Comparison of ENCODE assay signal across 14 cellular contexts in genomic region chr16:88815227-88815626, GRCh38. TPM values are rescaled to one million over a fixed set of nuclear protein-coding genes. Genes with fewer than 3 reads are reported as not detected.
DNase-seq lines count a peak whose midpoint lies in the region; ATAC-seq, FAIRE-seq and TF ChIP-seq lines count a peak whose summit lies in the region.
"Had no signal": no experiment of that assay in that cellular context is flagged by ENCODE, and none has a peak within 500 bp of the region (broad histone marks: within the 10 kb centered on the region; RNA-seq: fewer than 3 reads in every experiment).

No MANE protein-coding gene starts in this region.

- H3K4me3 ChIP-seq in Karpas-422 (ENCODE audit: low read length) (no peak overlapping the region), K562 (no peak overlapping the region), neuronal stem cell (ENCODE audit: low read length in 2 of 2) (no peak overlapping the region)
- H3K4me3 ChIP-seq: BLaER1, GM12878, HAP-1 had no signal

- H2AK5ac ChIP-seq in neuronal stem cell (ENCODE audit: low read depth, low read length): peak overlapping the region; percentile 5

- H2BK12ac ChIP-seq in neuronal stem cell (ENCODE audit: low read length): no peak overlapping the region

- intact Hi-C loops in K562 (cut with micrococcal nuclease): loop anchor here (10.0 kb wide), 1 partner anchor 190 kb away; no protein-coding TSS in a partner anchor

- TF ChIP-seq CTCF in K562 (IDR thresholded peaks at IDR 0.05 in 2 of 3, conservative IDR thresholded peaks at IDR 0.05 in 1 of 3; ENCODE audit: insufficient read depth in 2 of 3, low read depth in 1 of 3, low read length in 3 of 3): no peak

- no peak overlapping the region for H3K4ac ChIP-seq in neuronal stem cell (ENCODE audit: low read length)

- TF ChIP-seq POLR2A in K562 (conservative IDR thresholded peaks at IDR 0.05): no peak

- peaks cover 9% of the 10 kb centered on the region for H3K79me1 ChIP-seq in neuronal stem cell (ENCODE audit: low read depth, low read length)

- no peak overlapping the region for H2AFZ ChIP-seq in Karpas-422 (ENCODE audit: low read length)
- no peak overlapping the region for H2AFZ ChIP-seq in K562 (ENCODE audit: low read depth, low read length)
- no peak overlapping the region for H2AFZ ChIP-seq in neuronal stem cell (ENCODE audit: low read length)

- DNase-seq in Karpas-422 (peak; percentile 36), K562 (ENCODE audit: extremely low read depth in 1 of 4, low spot score in 3 of 4) (no peak), neuronal stem cell (ENCODE audit: low spot score) (no peak), cortex of kidney (lab: John Stamatoyannopoulos, UW) (no peak), DMS53 (lab: John Stamatoyannopoulos, UW) (no peak)
- DNase-seq in naive thymus-derived CD8-positive, alpha-beta T cell: no peak
- DNase-seq: 8988T, EL, GOT3 had no signal

- H3K27ac Mint-ChIP-seq in naive thymus-derived CD8-positive, alpha-beta T cell: peak overlapping the region in 1 of 10 donors; percentile 7
- H3K27ac Mint-ChIP-seq: CD14-positive monocyte; CD4-positive, alpha-beta memory T cell had no signal

- H3K9me1 ChIP-seq in K562 (ENCODE audit: control insufficient read depth, insufficient read depth, low read length): no peaks in the 10 kb centered on the region

- H3K9ac ChIP-seq in Karpas-422 (ENCODE audit: low read length) (no peak overlapping the region), K562 (ENCODE audit: insufficient read depth in 1 of 2, low read depth in 2 of 2, low read length in 2 of 2) (peak overlapping the region in 1 of 2 experiments; percentile 50; a peak in 2 of 4 replicates), neuronal stem cell (ENCODE audit: low read depth, low read length, poor library complexity) (no peak overlapping the region)
- H3K9ac ChIP-seq: BLaER1 had no signal

- H3K79me2 ChIP-seq in Karpas-422 (ENCODE audit: low read length) (peaks cover 9% of the 10 kb centered on the region), K562 (ENCODE audit: control insufficient read depth, insufficient read depth, low read length) (peaks cover 16% of the 10 kb centered on the region)

- peaks cover 0 to 1% (median 0%) of the 10 kb centered on the region in 3 donors for H3K36me3 Mint-ChIP-seq in naive thymus-derived CD8-positive, alpha-beta T cell

- H2BK15ac ChIP-seq in neuronal stem cell (ENCODE audit: low read length): peak overlapping the region; percentile 19

- TF ChIP-seq RAD21 in K562 (CRISPR knock-in tag; conservative IDR thresholded peaks at IDR 0.05 in 1 of 2, IDR thresholded peaks at IDR 0.05 in 1 of 2): no peak

- WGBS in K562 (ENCODE audit: insufficient coverage, low coverage, missing lambda C conversion rate): 85% methylated on average over 9 of the region's 10 CpGs
- WGBS in neuronal stem cell (ENCODE audit: extremely low coverage in 2 of 2, insufficient read length in 2 of 2, insufficient replicate concordance in 1 of 2), 2 donors: no CpG with 5 or more reads among the region's 10 CpGs

- no peak overlapping the region for H3K14ac ChIP-seq in neuronal stem cell (ENCODE audit: low read length)

- H3K4me3 Mint-ChIP-seq in naive thymus-derived CD8-positive, alpha-beta T cell: no peak overlapping the region
- H3K4me3 Mint-ChIP-seq: CD14-positive monocyte had no signal

- no peak overlapping the region for H2BK120ac ChIP-seq in neuronal stem cell (ENCODE audit: low read depth, low read length)

- peaks cover 1 to 17% (median 15%) of the 10 kb centered on the region in 4 donors for H3K4me1 Mint-ChIP-seq in naive thymus-derived CD8-positive, alpha-beta T cell

- H3K27ac ChIP-seq in Karpas-422 (ENCODE audit: low read length) (no peak overlapping the region), K562 (ENCODE audit: extremely low read depth, low read depth, low read length) (no peak overlapping the region), neuronal stem cell (replicated peaks; ENCODE audit: low read length) (no peak overlapping the region)
- H3K27ac ChIP-seq: BLaER1 had no signal

- H2BK5ac ChIP-seq in neuronal stem cell (ENCODE audit: low read length): no peak overlapping the region

- in situ Hi-C loops in K562 (cut with MboI): loop anchor here (10.0 kb wide), 1 partner anchor 400 kb away; the partner anchor contains the start of gene ZNF778

- FAIRE-seq in K562 (lab: Jason Lieb, UNC): no peak
- FAIRE-seq: GM12878 had no signal

- POLR2A ChIA-PET in K562 (lab: Yijun Ruan, JAX): interaction anchor here (0.6 to 0.8 kb wide), 3 partner anchors 11 to 423 kb away, joined by 3 read pairs; no protein-coding TSS in a partner anchor
- POLR2A ChIA-PET in naive thymus-derived CD8-positive, alpha-beta T cell (lab: Charles Lee): interaction anchor here (0.9 kb wide), 1 partner anchor 41 kb away, joined by 5 read pairs; the partner anchor contains the start of genes GALNS and TRAPPC2L

- no peaks in the 10 kb centered on the region for H3K27me3 Mint-ChIP-seq in naive thymus-derived CD8-positive, alpha-beta T cell
- H3K27me3 Mint-ChIP-seq: CD4-positive, alpha-beta memory T cell had no signal

- CTCF ChIA-PET in K562 (lab: Yijun Ruan, JAX; ENCODE audit: low intra/inter-chr PET ratio): interaction anchor here (1.0 kb wide), 1 partner anchor 352 kb away, joined by 8 read pairs; no protein-coding TSS in a partner anchor

- no peaks in the 10 kb centered on the region for H3K9me2 ChIP-seq in Karpas-422 (replicated peaks; ENCODE audit: insufficient read depth, low read length)

- H3K9me3 ChIP-seq in Karpas-422 (ENCODE audit: low read length) (peaks cover 3% of the 10 kb centered on the region), K562 (replicated peaks; ENCODE audit: control insufficient read depth, insufficient read depth, low read depth, low read length) (no peaks in the 10 kb centered on the region), neuronal stem cell (replicated peaks in 1 of 2; ENCODE audit: control insufficient read depth in 2 of 2, insufficient read depth in 1 of 2, low read depth in 1 of 2, low read length in 2 of 2) (peaks cover 0 to 8% of the 10 kb centered on the region in 2 donors)
- H3K9me3 ChIP-seq: HAP-1 had no signal

- H3K9me3 Mint-ChIP-seq in naive thymus-derived CD8-positive, alpha-beta T cell: no peaks in the 10 kb centered on the region
- H3K9me3 Mint-ChIP-seq: CD4-positive, alpha-beta memory T cell had no signal

- H3K4me2 ChIP-seq in Karpas-422 (ENCODE audit: low read depth, low read length, poor library complexity, severe bottlenecking) (no peak overlapping the region), K562 (ENCODE audit: insufficient read depth, low read length) (no peak overlapping the region), neuronal stem cell (ENCODE audit: insufficient read depth, low read length, poor library complexity, severe bottlenecking) (no peak overlapping the region)
- H3K4me2 ChIP-seq: BLaER1 had no signal

- TF ChIP-seq EP300 in K562 (IDR thresholded peaks at IDR 0.05; ENCODE audit: low read length): no peak

- no peak overlapping the region for H4K91ac ChIP-seq in neuronal stem cell (ENCODE audit: low read depth, low read length, poor library complexity)

- H3K23ac ChIP-seq in neuronal stem cell (ENCODE audit: low read depth, low read length, poor library complexity): peak overlapping the region; percentile 46

- H3K36me3 ChIP-seq in Karpas-422 (ENCODE audit: insufficient read depth, low read length): peaks cover 2% of the 10 kb centered on the region; the same call in 1 of the 2 replicates
- H3K36me3 ChIP-seq in K562 (ENCODE audit: control insufficient read depth, insufficient read depth, low read length): peaks cover 9% of the 10 kb centered on the region; the same call in 2 of the 3 replicates
- H3K36me3 ChIP-seq in neuronal stem cell (replicated peaks in 1 of 2; ENCODE audit: control insufficient read depth in 2 of 2, insufficient read depth in 2 of 2, low read length in 2 of 2): peaks cover 3 to 4% of the 10 kb centered on the region in 2 donors

- peaks cover 19% of the 10 kb centered on the region; the same call in 1 of the 2 replicates for H4K20me1 ChIP-seq in Karpas-422 (ENCODE audit: insufficient read depth, low read depth, low read length)
- peaks cover 10% of the 10 kb centered on the region; the same call in 1 of the 2 replicates for H4K20me1 ChIP-seq in K562 (replicated peaks; ENCODE audit: control insufficient read depth, insufficient read depth, low read length)

- no peak for ATAC-seq in K562
- no peak for ATAC-seq in naive thymus-derived CD8-positive, alpha-beta T cell

- BruUV-seq in K562 (replicated peaks; lab: Mats Ljungman, UMichigan): no TSS peak

- no peak overlapping the region for H4K8ac ChIP-seq in neuronal stem cell (ENCODE audit: low read depth, low read length)

- H3K27me3 ChIP-seq in Karpas-422 (ENCODE audit: low read length) (no peaks in the 10 kb centered on the region), K562 (ENCODE audit: control insufficient read depth in 2 of 2, insufficient read depth in 2 of 2, low read length in 2 of 2) (no peaks in the 10 kb centered on the region), neuronal stem cell (ENCODE audit: control insufficient read depth in 3 of 3, insufficient read depth in 3 of 3, low read depth in 1 of 3, low read length in 3 of 3) (no peaks in the 10 kb centered on the region)
- H3K27me3 ChIP-seq: BLaER1 had no signal

- no peak overlapping the region for H3K18ac ChIP-seq in neuronal stem cell (ENCODE audit: low read length)

- peaks cover 14% of the 10 kb centered on the region for H3K4me1 ChIP-seq in Karpas-422 (ENCODE audit: low read length)
- peaks cover 7 to 70% of the 10 kb centered on the region in 2 experiments for H3K4me1 ChIP-seq in K562 (replicated peaks in 1 of 2; ENCODE audit: control insufficient read depth in 2 of 2, insufficient read depth in 2 of 2, low read length in 2 of 2)
- peaks cover 5 to 7% of the 10 kb centered on the region in 2 donors for H3K4me1 ChIP-seq in neuronal stem cell (ENCODE audit: control insufficient read depth in 2 of 2, insufficient read depth in 1 of 2, low read depth in 1 of 2, low read length in 2 of 2)

RNA-seq across cellular contexts. Expression of gene APRT, which starts 3.5 kb away (rescaled TPM):
- total RNA-seq in Karpas-422 (2014; rRNA removed; shearing (Covaris generic); ENCODE audit: low replicate concordance): 193 and 232 TPM in 2 replicates
- total RNA-seq in K562 (2011; cell fraction: chromatin; rRNA removed; ENCODE audit: low replicate concordance): 35.4 and 135 TPM in 2 replicates
- total RNA-seq in K562 (2011; cell fraction: nucleolus; rRNA removed): 138 and 183 TPM in 2 replicates
- total RNA-seq in K562 (2011; cell fraction: nucleoplasm; rRNA removed): 82.7 and 89.3 TPM in 2 replicates
- total RNA-seq in K562 (2014; rRNA removed): 409 and 555 TPM in 2 replicates
- 86.2 and 129 TPM in 2 replicates for total RNA-seq in K562 (2014; rRNA removed; fragmentation: Illumina TruSeq; extraction: Trizol)
- 213 and 224 TPM in 2 replicates for total RNA-seq in K562 (2015; rRNA removed; fragmentation: Illumina TruSeq; extraction: Trizol)
- 340 and 359 TPM in 2 replicates for total RNA-seq in K562 (2021)
- 146 and 234 TPM in 2 replicates for polyA plus RNA-seq in K562 (2011; rRNA removed)
- polyA plus RNA-seq in K562 (2011; cell fraction: cytosol; rRNA removed): 130 and 287 TPM in 2 replicates
- polyA plus RNA-seq in K562 (2011; cell fraction: nucleus; rRNA removed): 161 and 192 TPM in 2 replicates
- polyA plus RNA-seq in K562 (2012): 290 and 337 TPM in 2 replicates
- polyA plus RNA-seq in K562 (2014; fragmentation: Illumina TruSeq; extraction: Trizol): 94.4 and 200 TPM in 2 replicates
- 100 to 1,000 TPM in 1 of 2 experiments, 10 to 100 TPM in 1; 41.7 to 116 TPM for polyA plus RNA-seq in K562 (2014; fragmentation: Nextera tagmentation; extraction: Ambion mirVana)
- polyA plus RNA-seq in K562 (2014; rRNA removed): 354 and 422 TPM in 2 replicates
- polyA minus RNA-seq in K562 (2011; rRNA and poly(A)+ RNA removed): 17.6 and 29.0 TPM in 2 replicates
- 127 and 142 TPM in 2 replicates for polyA minus RNA-seq in K562 (2011; cell fraction: cytosol; rRNA and poly(A)+ RNA removed)
- polyA minus RNA-seq in K562 (2011; cell fraction: nucleus; rRNA and poly(A)+ RNA removed): 49.9 and 62.3 TPM in 2 replicates
- polyA plus RNA-seq in neuronal stem cell (2013, experiment 1 of 2): 146 TPM
- polyA plus RNA-seq in neuronal stem cell (2013, experiment 2 of 2): 150 TPM
- total RNA-seq in naive thymus-derived CD8-positive, alpha-beta T cell: 100 to 1,000 TPM; 174 to 183 TPM
- polyA plus RNA-seq in naive thymus-derived CD8-positive, alpha-beta T cell: 100 to 1,000 TPM; 428 to 492 (median 431) TPM

RNA-seq across cellular contexts. Expression of gene CDT1, which starts 11.6 kb away (rescaled TPM):
- total RNA-seq in Karpas-422 (2014; rRNA removed; shearing (Covaris generic); ENCODE audit: low replicate concordance): 20.4 and 40.3 TPM in 2 replicates
- total RNA-seq in K562 (2011; cell fraction: chromatin; rRNA removed; ENCODE audit: low replicate concordance): 14.1 and 55.6 TPM in 2 replicates
- total RNA-seq in K562 (2011; cell fraction: nucleolus; rRNA removed): 67.5 and 87.8 TPM in 2 replicates
- total RNA-seq in K562 (2011; cell fraction: nucleoplasm; rRNA removed): 29.4 and 38.8 TPM in 2 replicates
- total RNA-seq in K562 (2014; rRNA removed): 114 and 119 TPM in 2 replicates
- total RNA-seq in K562 (2014; rRNA removed; fragmentation: Illumina TruSeq; extraction: Trizol): 3.4 and 4.4 TPM in 2 replicates
- total RNA-seq in K562 (2015; rRNA removed; fragmentation: Illumina TruSeq; extraction: Trizol): 14.4 and 17.9 TPM in 2 replicates
- 173 and 178 TPM in 2 replicates for total RNA-seq in K562 (2021)
- polyA plus RNA-seq in K562 (2011; rRNA removed): 14.2 and 29.4 TPM in 2 replicates
- 48.5 and 101 TPM in 2 replicates for polyA plus RNA-seq in K562 (2011; cell fraction: cytosol; rRNA removed)
- 38.4 and 58.3 TPM in 2 replicates for polyA plus RNA-seq in K562 (2011; cell fraction: nucleus; rRNA removed)
- polyA plus RNA-seq in K562 (2012): 68.4 and 200 TPM in 2 replicates
- polyA plus RNA-seq in K562 (2014; fragmentation: Illumina TruSeq; extraction: Trizol): 9.3 and 47.1 TPM in 2 replicates
- 1 to 10 TPM in 1 of 2 experiments, under 1 TPM in 1; 0.92 to 1.6 TPM for polyA plus RNA-seq in K562 (2014; fragmentation: Nextera tagmentation; extraction: Ambion mirVana)
- 53.6 and 65.8 TPM in 2 replicates for polyA plus RNA-seq in K562 (2014; rRNA removed)
- 9.8 and 10.4 TPM in 2 replicates for polyA minus RNA-seq in K562 (2011; rRNA and poly(A)+ RNA removed)
- polyA minus RNA-seq in K562 (2011; cell fraction: cytosol; rRNA and poly(A)+ RNA removed): 102 and 178 TPM in 2 replicates
- 25.2 and 25.9 TPM in 2 replicates for polyA minus RNA-seq in K562 (2011; cell fraction: nucleus; rRNA and poly(A)+ RNA removed)
- polyA plus RNA-seq in neuronal stem cell (2013, experiment 1 of 2): 40.6 TPM
- polyA plus RNA-seq in neuronal stem cell (2013, experiment 2 of 2): 40.0 TPM
- total RNA-seq in naive thymus-derived CD8-positive, alpha-beta T cell: under 1 TPM in 1 of 2 experiments, not detected in 1; 0.74 TPM
- polyA plus RNA-seq in naive thymus-derived CD8-positive, alpha-beta T cell: under 1 TPM; 0.13 to 0.46 (median 0.26) TPM

RNA-seq across cellular contexts. Expression of gene PIEZO1, which starts 30.2 kb away (rescaled TPM):
- total RNA-seq in Karpas-422 (2014; rRNA removed; shearing (Covaris generic); ENCODE audit: low replicate concordance): 1.8 and 2.1 TPM in 2 replicates
- 759 and 2,233 TPM in 2 replicates for total RNA-seq in K562 (2011; cell fraction: chromatin; rRNA removed; ENCODE audit: low replicate concordance)
- total RNA-seq in K562 (2011; cell fraction: nucleolus; rRNA removed): 1,565 and 1,591 TPM in 2 replicates
- total RNA-seq in K562 (2011; cell fraction: nucleoplasm; rRNA removed): 1,027 and 1,219 TPM in 2 replicates
- total RNA-seq in K562 (2014; rRNA removed) (213 and 305 TPM in 2 replicates), K562 (2014; rRNA removed; fragmentation: Illumina TruSeq; extraction: Trizol) (44.5 and 45.2 TPM in 2 replicates), K562 (2015; rRNA removed; fragmentation: Illumina TruSeq; extraction: Trizol) (97.9 and 113 TPM in 2 replicates), K562 (2021) (354 and 432 TPM in 2 replicates)
- polyA plus RNA-seq in K562 (2011; rRNA removed) (131 and 170 TPM in 2 replicates), K562 (2014; fragmentation: Illumina TruSeq; extraction: Trizol) (146 and 201 TPM in 2 replicates), K562 (2014; fragmentation: Nextera tagmentation; extraction: Ambion mirVana) (1 to 10 TPM; 3.6 to 9.6 TPM), K562 (2014; rRNA removed) (319 and 383 TPM in 2 replicates)
- 143 and 281 TPM in 2 replicates for polyA plus RNA-seq in K562 (2011; cell fraction: cytosol; rRNA removed)
- polyA plus RNA-seq in K562 (2011; cell fraction: nucleus; rRNA removed): 1,334 and 2,777 TPM in 2 replicates
- 266 and 440 TPM in 2 replicates for polyA plus RNA-seq in K562 (2012)
- 56.6 and 97.2 TPM in 2 replicates for polyA minus RNA-seq in K562 (2011; rRNA and poly(A)+ RNA removed)
- 155 and 200 TPM in 2 replicates for polyA minus RNA-seq in K562 (2011; cell fraction: cytosol; rRNA and poly(A)+ RNA removed)
- 321 and 450 TPM in 2 replicates for polyA minus RNA-seq in K562 (2011; cell fraction: nucleus; rRNA and poly(A)+ RNA removed)
- 8.0 TPM for polyA plus RNA-seq in neuronal stem cell (2013, experiment 1 of 2)
- 9.2 TPM for polyA plus RNA-seq in neuronal stem cell (2013, experiment 2 of 2)
- 10 to 100 TPM; 90.0 to 94.5 TPM for total RNA-seq in naive thymus-derived CD8-positive, alpha-beta T cell
- polyA plus RNA-seq in naive thymus-derived CD8-positive, alpha-beta T cell: 1 to 10 TPM; 2.4 to 8.4 (median 5.7) TPM

RNA-seq across cellular contexts. Expression of gene GALNS, which starts 41.5 kb away (rescaled TPM):
- 18.1 and 26.8 TPM in 2 replicates for total RNA-seq in Karpas-422 (2014; rRNA removed; shearing (Covaris generic); ENCODE audit: low replicate concordance)
- total RNA-seq in K562 (2011; cell fraction: chromatin; rRNA removed; ENCODE audit: low replicate concordance): 69.8 and 180 TPM in 2 replicates
- total RNA-seq in K562 (2011; cell fraction: nucleolus; rRNA removed): 70.5 and 71.6 TPM in 2 replicates
- total RNA-seq in K562 (2011; cell fraction: nucleoplasm; rRNA removed): 50.8 and 56.2 TPM in 2 replicates
- 3.4 and 5.4 TPM in 2 replicates for total RNA-seq in K562 (2014; rRNA removed)
- 2.4 and 4.1 TPM in 2 replicates for total RNA-seq in K562 (2014; rRNA removed; fragmentation: Illumina TruSeq; extraction: Trizol)
- total RNA-seq in K562 (2015; rRNA removed; fragmentation: Illumina TruSeq; extraction: Trizol): 5.6 and 5.9 TPM in 2 replicates
- total RNA-seq in K562 (2021): 12.3 and 13.2 TPM in 2 replicates
- 3.9 and 4.3 TPM in 2 replicates for polyA plus RNA-seq in K562 (2011; rRNA removed)
- polyA plus RNA-seq in K562 (2011; cell fraction: cytosol; rRNA removed): 3.9 and 9.1 TPM in 2 replicates
- polyA plus RNA-seq in K562 (2011; cell fraction: nucleus; rRNA removed): 20.2 and 34.5 TPM in 2 replicates
- 11.1 and 16.0 TPM in 2 replicates for polyA plus RNA-seq in K562 (2012)
- polyA plus RNA-seq in K562 (2014; fragmentation: Illumina TruSeq; extraction: Trizol): 6.0 and 7.0 TPM in 2 replicates
- under 1 TPM; 0.38 to 0.63 TPM for polyA plus RNA-seq in K562 (2014; fragmentation: Nextera tagmentation; extraction: Ambion mirVana)
- polyA plus RNA-seq in K562 (2014; rRNA removed): 6.7 and 8.6 TPM in 2 replicates
- 1.9 and 3.7 TPM in 2 replicates for polyA minus RNA-seq in K562 (2011; rRNA and poly(A)+ RNA removed)
- 3.2 and 3.3 TPM in 2 replicates for polyA minus RNA-seq in K562 (2011; cell fraction: cytosol; rRNA and poly(A)+ RNA removed)
- 7.0 and 7.8 TPM in 2 replicates for polyA minus RNA-seq in K562 (2011; cell fraction: nucleus; rRNA and poly(A)+ RNA removed)
- 9.6 TPM for polyA plus RNA-seq in neuronal stem cell (2013, experiment 1 of 2)
- polyA plus RNA-seq in neuronal stem cell (2013, experiment 2 of 2): 9.1 TPM
- 10 to 100 TPM; 48.6 to 53.5 TPM for total RNA-seq in naive thymus-derived CD8-positive, alpha-beta T cell
- 10 to 100 TPM in 2 of 3 donors, 1 to 10 TPM in 1; 7.8 to 11.9 (median 11.8) TPM for polyA plus RNA-seq in naive thymus-derived CD8-positive, alpha-beta T cell

RNA-seq across cellular contexts. Expression of gene TRAPPC2L, which starts 41.7 kb away (rescaled TPM):
- 58.0 and 84.6 TPM in 2 replicates for total RNA-seq in Karpas-422 (2014; rRNA removed; shearing (Covaris generic); ENCODE audit: low replicate concordance)
- total RNA-seq in K562 (2011; cell fraction: chromatin; rRNA removed; ENCODE audit: low replicate concordance): 43.1 and 83.7 TPM in 2 replicates
- 64.3 and 69.7 TPM in 2 replicates for total RNA-seq in K562 (2011; cell fraction: nucleolus; rRNA removed)
- 53.0 and 53.7 TPM in 2 replicates for total RNA-seq in K562 (2011; cell fraction: nucleoplasm; rRNA removed)
- total RNA-seq in K562 (2014; rRNA removed): 60.4 and 77.5 TPM in 2 replicates
- total RNA-seq in K562 (2014; rRNA removed; fragmentation: Illumina TruSeq; extraction: Trizol): 92.6 and 126 TPM in 2 replicates
- total RNA-seq in K562 (2015; rRNA removed; fragmentation: Illumina TruSeq; extraction: Trizol): 61.1 and 69.1 TPM in 2 replicates
- 89.1 and 92.6 TPM in 2 replicates for total RNA-seq in K562 (2021)
- 124 and 163 TPM in 2 replicates for polyA plus RNA-seq in K562 (2011; rRNA removed)
- polyA plus RNA-seq in K562 (2011; cell fraction: cytosol; rRNA removed): 94.2 and 150 TPM in 2 replicates
- polyA plus RNA-seq in K562 (2011; cell fraction: nucleus; rRNA removed): 96.2 and 120 TPM in 2 replicates
- 69.9 and 168 TPM in 2 replicates for polyA plus RNA-seq in K562 (2012)
- polyA plus RNA-seq in K562 (2014; fragmentation: Illumina TruSeq; extraction: Trizol): 97.5 and 104 TPM in 2 replicates
- 100 to 1,000 TPM; 345 to 398 TPM for polyA plus RNA-seq in K562 (2014; fragmentation: Nextera tagmentation; extraction: Ambion mirVana)
- polyA plus RNA-seq in K562 (2014; rRNA removed): 92.4 and 99.1 TPM in 2 replicates
- 28.3 and 55.3 TPM in 2 replicates for polyA minus RNA-seq in K562 (2011; rRNA and poly(A)+ RNA removed)
- polyA minus RNA-seq in K562 (2011; cell fraction: cytosol; rRNA and poly(A)+ RNA removed): 24.9 and 30.9 TPM in 2 replicates
- 30.4 and 33.3 TPM in 2 replicates for polyA minus RNA-seq in K562 (2011; cell fraction: nucleus; rRNA and poly(A)+ RNA removed)
- polyA plus RNA-seq in neuronal stem cell (2013, experiment 1 of 2): 57.0 TPM
- polyA plus RNA-seq in neuronal stem cell (2013, experiment 2 of 2): 58.2 TPM
- 10 to 100 TPM; 70.0 to 76.3 TPM for total RNA-seq in naive thymus-derived CD8-positive, alpha-beta T cell
- polyA plus RNA-seq in naive thymus-derived CD8-positive, alpha-beta T cell: 10 to 100 TPM; 81.8 to 86.5 (median 82.1) TPM

Comparison
In these comparisons a context has a peak if more than half of its experiments do, and no peak if none do; other contexts are left out.
1. RNA of gene PIEZO1, which starts 30.2 kb away (total RNA-seq): 44.5 to 2,233 TPM in K562 and 90.0 to 94.5 TPM in naive thymus-derived CD8-positive, alpha-beta T cell; 1.8 to 2.1 TPM in Karpas-422; every median in the first group is over 10 times any median in the second.